ENCODE assay signal across 26 cellular contexts in genomic region chr11:12743834-12744449, GRCh38.
DNase-seq lines count a peak whose midpoint lies in the region; ATAC-seq and TF ChIP-seq lines count a peak whose summit lies in the region.
"Had no signal": no experiment of that assay in that cellular context is flagged by ENCODE, and none has a peak within 500 bp of the region (broad histone marks: within the 10 kb centered on the region; RNA-seq: fewer than 3 reads in every experiment).

No MANE protein-coding gene starts in this region.

- H3K9ac ChIP-seq in smooth muscle cell (ENCODE audit: low read depth), result no peak overlapping the region

- H3K27ac ChIP-seq in smooth muscle cell (ENCODE audit: low read depth), result peak overlapping the region; percentile 75
- H3K27ac ChIP-seq: foreskin keratinocyte, left lung had no signal

- H3K4me3 ChIP-seq in smooth muscle cell, result no peak overlapping the region
- H3K4me3 ChIP-seq: left lung had no signal

- H3K4me2 ChIP-seq in smooth muscle cell, result peak overlapping the region; percentile 33

- H3K27me3 Mint-ChIP-seq in mesothelial cell of epicardium (ENCODE audit: low read depth), result no peaks in the 10 kb centered on the region

- TF ChIP-seq CTCF in mesothelial cell of epicardium (IDR thresholded peaks at IDR 0.05; ENCODE audit: unreplicated experiment) (no peak), smooth muscle cell (IDR thresholded peaks at IDR 0.05; ENCODE audit: borderline replicate concordance, insufficient read depth, poor library complexity, severe bottlenecking) (no peak)

- H3K27me3 ChIP-seq in smooth muscle cell (ENCODE audit: low read depth), result no peaks in the 10 kb centered on the region
- H3K27me3 ChIP-seq: foreskin keratinocyte, left lung had no signal

- DNase-seq in SHP77 treated with DMSO at 0.1 percent for 48 hours (lab: John Stamatoyannopoulos, UW) (peak; percentile 4), SHP77 (lab: John Stamatoyannopoulos, UW) (no peak), RPMI8226 (peak; percentile 70), mesothelial cell of epicardium (ENCODE audit: low spot score in 2 of 2, unreplicated experiment in 2 of 2) (no peak), smooth muscle cell (lab: John Stamatoyannopoulos, UW; ENCODE audit: unreplicated experiment) (no peak), NCI-H128 (lab: John Stamatoyannopoulos, UW; ENCODE audit: unreplicated experiment) (no peak), left colon (no peak)
- DNase-seq in activated CD8-positive, alpha-beta memory T cell treated with anti-CD3 and anti-CD28 coated beads, Interleukin-2, amount 50 U/mL, for 48 hours, result no peak
- DNase-seq: 8988T; activated CD8-positive, alpha-beta T cell treated with anti-CD3 and anti-CD28 coated beads, Interleukin-2, amount 10 ng/mL, durations not matched to agents 7 days and 5 days; activated effector memory CD4-positive, alpha-beta T cell treated with Interleukin-2 at 50 U/mL for 16 hours; activated naive CD8-positive, alpha-beta T cell treated with anti-CD3 and anti-CD28 coated beads for 36 hours; aorta; central memory CD4-positive, alpha-beta T cell; DND-41; endodermal cell; foreskin keratinocyte; left lung; naive thymus-derived CD4-positive, alpha-beta T cell; NCI-H748 treated with DMSO at 0.1 percent for 48 hours; stimulated activated CD4-positive, alpha-beta T cell treated with anti-CD3 and anti-CD28 coated beads, Interleukin-4, amount 100 ng/mL, for 4 hours; T-helper 17 cell had no signal

- peaks cover 30% of the 10 kb centered on the region for H3K4me1 ChIP-seq in smooth muscle cell (ENCODE audit: low read depth)

- 84% methylated on average over 8 of the region's 8 CpGs for WGBS in smooth muscle cell (ENCODE audit: low lambda C conversion rate)

- peaks cover 3% of the 10 kb centered on the region for H3K36me3 Mint-ChIP-seq in mesothelial cell of epicardium
- H3K36me3 Mint-ChIP-seq: activated naive CD8-positive, alpha-beta T cell treated with anti-CD3 and anti-CD28 coated beads for 36 hours; stimulated activated memory B cell treated with anti-CD40 and anti-IgM and Interleukin-4, amounts not matched to agents 10 μg/mL and 1 μg/mL and 100 μg/mL, for 72 hours had no signal

- ATAC-seq in left colon, result no peak
- ATAC-seq: activated CD8-positive, alpha-beta T cell treated with anti-CD3 and anti-CD28 coated beads, Interleukin-2, amount 10 ng/mL, durations not matched to agents 7 days and 5 days; esophagus mucosa; foreskin keratinocyte; HCT116; naive thymus-derived CD4-positive, alpha-beta T cell; stimulated activated memory B cell treated with anti-CD40 and anti-IgM and Interleukin-4, amounts not matched to agents 10 μg/mL and 1 μg/mL and 100 μg/mL, for 72 hours; T-helper 17 cell had no signal

- H3F3A ChIP-seq in smooth muscle cell (ENCODE audit: low read depth), result peaks cover 27% of the 10 kb centered on the region

- H3K9me3 Mint-ChIP-seq in mesothelial cell of epicardium, result peaks cover 3% of the 10 kb centered on the region
- H3K9me3 Mint-ChIP-seq: activated naive CD8-positive, alpha-beta T cell treated with anti-CD3 and anti-CD28 coated beads for 36 hours; dendritic cell treated with granulocyte-macrophage colony-stimulating factor and Interleukin-4, amounts not matched to agents 40 ng/mL and 50 ng/mL, for 4 days; endodermal cell had no signal

- H3K4me1 Mint-ChIP-seq in mesothelial cell of epicardium, result peaks cover 60% of the 10 kb centered on the region
- H3K4me1 Mint-ChIP-seq: activated naive CD8-positive, alpha-beta T cell treated with anti-CD3 and anti-CD28 coated beads for 36 hours; naive thymus-derived CD4-positive, alpha-beta T cell; stimulated activated memory B cell treated with anti-CD40 and anti-IgM and Interleukin-4, amounts not matched to agents 10 μg/mL and 1 μg/mL and 100 μg/mL, for 72 hours; T-helper 17 cell had no signal

- H2AFZ ChIP-seq in smooth muscle cell (ENCODE audit: low read depth), result no peak overlapping the region

- peak overlapping the region; percentile 63 for H3K27ac Mint-ChIP-seq in mesothelial cell of epicardium
- H3K27ac Mint-ChIP-seq: activated CD8-positive, alpha-beta T cell treated with anti-CD3 and anti-CD28 coated beads, Interleukin-2, amount 10 ng/mL, durations not matched to agents 7 days and 5 days; activated naive CD8-positive, alpha-beta T cell treated with anti-CD3 and anti-CD28 coated beads for 36 hours; dendritic cell treated with granulocyte-macrophage colony-stimulating factor and Interleukin-4, amounts not matched to agents 40 ng/mL and 50 ng/mL, for 4 days; endodermal cell; naive thymus-derived CD4-positive, alpha-beta T cell; stimulated activated memory B cell treated with anti-CD40 and anti-IgM and Interleukin-4, amounts not matched to agents 10 μg/mL and 1 μg/mL and 100 μg/mL, for 72 hours; T-helper 17 cell had no signal

- H3K9me3 ChIP-seq in smooth muscle cell (replicated peaks; ENCODE audit: low read depth), result no peaks in the 10 kb centered on the region
- H3K9me3 ChIP-seq: left lung had no signal

- H3K79me2 ChIP-seq in smooth muscle cell (ENCODE audit: low read depth), result peaks cover 100% of the 10 kb centered on the region

- no peaks in the 10 kb centered on the region for H3K36me3 ChIP-seq in smooth muscle cell (ENCODE audit: low read depth)
- H3K36me3 ChIP-seq: left lung had no signal

- no peak overlapping the region for H3K4me3 Mint-ChIP-seq in mesothelial cell of epicardium
- H3K4me3 Mint-ChIP-seq: activated CD8-positive, alpha-beta T cell treated with anti-CD3 and anti-CD28 coated beads, Interleukin-2, amount 10 ng/mL, durations not matched to agents 7 days and 5 days; activated naive CD8-positive, alpha-beta T cell treated with anti-CD3 and anti-CD28 coated beads for 36 hours; dendritic cell treated with granulocyte-macrophage colony-stimulating factor and Interleukin-4, amounts not matched to agents 40 ng/mL and 50 ng/mL, for 4 days; endodermal cell; naive thymus-derived CD4-positive, alpha-beta T cell; stimulated activated memory B cell treated with anti-CD40 and anti-IgM and Interleukin-4, amounts not matched to agents 10 μg/mL and 1 μg/mL and 100 μg/mL, for 72 hours; T-helper 17 cell had no signal

- H4K20me1 ChIP-seq in smooth muscle cell (ENCODE audit: low read depth), result peaks cover 100% of the 10 kb centered on the region

- intact Hi-C loops in left colon (cut with DNase I, micrococcal nuclease), result no loop called here

Comparison
In these comparisons a context has a peak if more than half of its experiments do, and no peak if none do; other contexts are left out.
1. DNase-seq: peak in SHP77 treated with DMSO at 0.1 percent for 48 hours (single experiment) and RPMI8226 (single experiment); none in SHP77 (0 of 2), mesothelial cell of epicardium (0 of 2), smooth muscle cell (single experiment), NCI-H128 (single experiment), left colon (0 of 2) and activated CD8-positive, alpha-beta memory T cell treated with anti-CD3 and anti-CD28 coated beads, Interleukin-2, amount 50 U/mL, for 48 hours (single experiment).